In genomic region chr13:26456578-26457119, GRCh38 we compare ENCODE assay signal across 14 cellular contexts.
DNase-seq lines count a peak whose midpoint lies in the region; ATAC-seq and TF ChIP-seq lines count a peak whose summit lies in the region.
"Had no signal": no experiment of that assay in that cellular context is flagged by ENCODE, and none has a peak within 500 bp of the region (broad histone marks: within the 10 kb centered on the region; RNA-seq: fewer than 3 reads in every experiment).

No MANE protein-coding gene starts in this region.

- 66 to 78% (median 71%) methylated on average over 3 of the region's 3 CpGs for WGBS in heart left ventricle, 4 donors

- H3K27me3 ChIP-seq in left ventricle myocardium inferior (ENCODE audit: low read depth), result peaks cover 13% of the 10 kb centered on the region
- no peaks in the 10 kb centered on the region for H3K27me3 ChIP-seq in heart left ventricle
- no peaks in the 10 kb centered on the region for H3K27me3 ChIP-seq in left lung
- H3K27me3 ChIP-seq: BLaER1 had no signal

- TF ChIP-seq CTCF in left ventricle myocardium inferior (IDR thresholded peaks at IDR 0.05; ENCODE audit: borderline replicate concordance) (no peak), heart left ventricle (IDR thresholded peaks at IDR 0.05) (no peak), left lung (IDR thresholded peaks at IDR 0.05) (no peak)

- no peak for TF ChIP-seq POLR2A in heart left ventricle (IDR thresholded peaks at IDR 0.05)

- H3K27ac ChIP-seq in left ventricle myocardium inferior (replicated peaks) (peak overlapping the region; percentile 80), heart left ventricle (peak overlapping the region in 4 of 12 donors; percentile 4 to 77 (median 6)), left lung (peak overlapping the region in 1 of 2 donors; percentile 8)
- H3K27ac ChIP-seq: BLaER1, HL-60 had no signal

- ATAC-seq in heart left ventricle (no peak), left lung (peak; percentile 92), sciatic nerve (peak; percentile 63), GM21529 (IDR thresholded peaks at IDR 0.05; ENCODE audit: unreplicated experiment) (no peak)

- H3K4me1 ChIP-seq in left ventricle myocardium inferior (peaks cover 19% of the 10 kb centered on the region), heart left ventricle (peaks cover 0 to 31% (median 0%) of the 10 kb centered on the region in 12 donors), left lung (no peaks in the 10 kb centered on the region)
- H3K4me1 ChIP-seq: BLaER1, Caco-2 had no signal

- no peaks in the 10 kb centered on the region for H3K36me3 ChIP-seq in left ventricle myocardium inferior
- no peaks in the 10 kb centered on the region for H3K36me3 ChIP-seq in heart left ventricle
- H3K36me3 ChIP-seq in left lung, result no peaks in the 10 kb centered on the region
- H3K36me3 ChIP-seq: BLaER1 had no signal

- intact Hi-C loops in left ventricle myocardium inferior (cut with micrococcal nuclease), result no loop called here
- intact Hi-C loops in heart left ventricle (cut with DNase I), result no loop called here
- intact Hi-C loops in left lung (cut with DNase I), result no loop called here
- intact Hi-C loops in sciatic nerve (cut with DNase I), result no loop called here

- peak; percentile 7 for DNase-seq in NCI-H2029 (lab: John Stamatoyannopoulos, UW)
- DNase-seq in NCI-H2029 treated with DMSO at 0.1 percent for 48 hours (lab: John Stamatoyannopoulos, UW), result no peak
- no peak for DNase-seq in left ventricle myocardium inferior
- DNase-seq in heart left ventricle, result no peak
- DNase-seq in left lung, result no peak
- no peak for DNase-seq in sciatic nerve (ENCODE audit: low spot score)
- DNase-seq in hypothalamus (lab: John Stamatoyannopoulos, UW), result no peak
- DNase-seq: 8988T; Caco-2; CD8-positive, alpha-beta memory T cell; HCEC 1CT had no signal

- H3K9me3 ChIP-seq in left ventricle myocardium inferior (replicated peaks) (peaks cover 7% of the 10 kb centered on the region), heart left ventricle (peaks cover 0 to 9% (median 0%) of the 10 kb centered on the region in 12 donors), left lung (no peaks in the 10 kb centered on the region)
- H3K9me3 ChIP-seq: BLaER1, Caco-2 had no signal

- H3K4me3 ChIP-seq in left ventricle myocardium inferior, result no peak overlapping the region
- no peak overlapping the region for H3K4me3 ChIP-seq in heart left ventricle
- no peak overlapping the region for H3K4me3 ChIP-seq in left lung
- H3K4me3 ChIP-seq: BLaER1 had no signal

Comparison
In these comparisons a context has a peak if more than half of its experiments do, and no peak if none do; other contexts are left out.
1. ATAC-seq: peak in left lung (single experiment) and sciatic nerve (single experiment); none in heart left ventricle (0 of 4) and GM21529 (single experiment).